In genomic region chr11:5992604-5993251, GRCh38 we compare ENCODE assay signal across 8 cellular contexts.
DNase-seq lines count a peak whose midpoint lies in the region; ATAC-seq and TF ChIP-seq lines count a peak whose summit lies in the region.

No MANE protein-coding gene starts in this region.

- DNase-seq in CMK (ENCODE audit: low read depth) (peak; percentile 5), RPMI8226 (peak; percentile 3), iPS DF 6.9 (ENCODE audit: low read depth, low spot score) (peak; percentile 18), coronary artery (ENCODE audit: low spot score) (no peak), KG1 (lab: John Stamatoyannopoulos, UW) (no peak)
- no peak for DNase-seq in activated naive CD8-positive, alpha-beta T cell treated with anti-CD3 and anti-CD28 coated beads, Interleukin-2, amount 50 U/mL, for 24 hours

- ATAC-seq in GM21529 (IDR thresholded peaks at IDR 0.05; ENCODE audit: unreplicated experiment), result peak; percentile 57
- ATAC-seq in activated naive CD8-positive, alpha-beta T cell treated with anti-CD3 and anti-CD28 coated beads, Interleukin-2, amount 50 U/mL, for 24 hours, result no peak
- no peak for ATAC-seq in HG02759 (IDR thresholded peaks at IDR 0.05; ENCODE audit: unreplicated experiment)

- no peaks in the 10 kb centered on the region for H3K27me3 ChIP-seq in iPS DF 6.9 (ENCODE audit: control insufficient read depth, insufficient read depth, low read length)

- H3K36me3 Mint-ChIP-seq in activated naive CD8-positive, alpha-beta T cell treated with anti-CD3 and anti-CD28 coated beads, Interleukin-2, amount 50 U/mL, for 24 hours (ENCODE audit: low read depth), result no peaks in the 10 kb centered on the region

- H3K4me3 Mint-ChIP-seq in activated naive CD8-positive, alpha-beta T cell treated with anti-CD3 and anti-CD28 coated beads, Interleukin-2, amount 50 U/mL, for 24 hours, result no peak overlapping the region

- H3K4me1 ChIP-seq in iPS DF 6.9 (ENCODE audit: control insufficient read depth, insufficient read depth, low read length), result no peaks in the 10 kb centered on the region

- peaks cover 6% of the 10 kb centered on the region for H3K27me3 Mint-ChIP-seq in activated naive CD8-positive, alpha-beta T cell treated with anti-CD3 and anti-CD28 coated beads, Interleukin-2, amount 50 U/mL, for 24 hours

- WGBS in iPS DF 6.9 (ENCODE audit: insufficient coverage, insufficient read length), result no CpG with 5 or more reads among the region's 3 CpGs

- no peaks in the 10 kb centered on the region for H3K36me3 ChIP-seq in iPS DF 6.9 (ENCODE audit: control insufficient read depth, insufficient read depth, low read length)

- H3K4me1 Mint-ChIP-seq in activated naive CD8-positive, alpha-beta T cell treated with anti-CD3 and anti-CD28 coated beads, Interleukin-2, amount 50 U/mL, for 24 hours, result no peaks in the 10 kb centered on the region

- no peaks in the 10 kb centered on the region for H3K9me3 Mint-ChIP-seq in activated naive CD8-positive, alpha-beta T cell treated with anti-CD3 and anti-CD28 coated beads, Interleukin-2, amount 50 U/mL, for 24 hours

- H3K27ac ChIP-seq in iPS DF 6.9 (ENCODE audit: low read length) (no peak overlapping the region), coronary artery (no peak overlapping the region)

- no peak overlapping the region for H3K4me3 ChIP-seq in iPS DF 6.9 (ENCODE audit: low read length)
- H3K4me3 ChIP-seq in coronary artery, result no peak overlapping the region

- no peaks in the 10 kb centered on the region for H3K9me3 ChIP-seq in iPS DF 6.9 (ENCODE audit: control insufficient read depth, insufficient read depth, low read length)

- H3K27ac Mint-ChIP-seq in activated naive CD8-positive, alpha-beta T cell treated with anti-CD3 and anti-CD28 coated beads, Interleukin-2, amount 50 U/mL, for 24 hours, result no peak overlapping the region

- no peak for TF ChIP-seq CTCF in coronary artery (IDR thresholded peaks at IDR 0.05)

Comparison
In these comparisons a context has a peak if more than half of its experiments do, and no peak if none do; other contexts are left out.
1. DNase-seq: peak in CMK (single experiment), RPMI8226 (single experiment) and iPS DF 6.9 (single experiment); none in coronary artery (single experiment), activated naive CD8-positive, alpha-beta T cell treated with anti-CD3 and anti-CD28 coated beads, Interleukin-2, amount 50 U/mL, for 24 hours (single experiment) and KG1 (single experiment).